In genomic region chr16:4370570-4371480, GRCh38 we compare ENCODE assay signal across 1 cellular context.
A peak's percentile ranks its signal among the peaks of the same experiment; 100 is the strongest.
TF ChIP-seq lines count a peak whose summit lies in the region.

No MANE protein-coding gene starts in this region.

TF ChIP-seq in HepG2, 621 proteins besides CTCF, POLR2A, EP300 and RAD21 (continued from another document and continues in another):
- no peak for TF ChIP-seq ZNF574 (CRISPR knock-in tag; IDR thresholded peaks at IDR 0.05)
- TF ChIP-seq TAF1 (CRISPR knock-in tag; IDR thresholded peaks at IDR 0.05): peak; percentile 50; the same call in 1 of the 2 replicates
- TF ChIP-seq ZKSCAN8 (CRISPR knock-in tag; IDR thresholded peaks at IDR 0.05; ENCODE audit: borderline replicate concordance): no peak
- no peak for TF ChIP-seq GMEB2 (CRISPR knock-in tag; IDR thresholded peaks at IDR 0.05; ENCODE audit: low read depth)
- TF ChIP-seq SIN3A (IDR thresholded peaks at IDR 0.05; ENCODE audit: borderline replicate concordance, low read depth, low read length): peak; percentile 30; the same call in 1 of the 2 replicates
- TF ChIP-seq ZNF512B (CRISPR knock-in tag; IDR thresholded peaks at IDR 0.05; ENCODE audit: borderline replicate concordance): no peak
- TF ChIP-seq ZNF724P (CRISPR knock-in tag; IDR thresholded peaks at IDR 0.05; ENCODE audit: borderline replicate concordance): no peak
- TF ChIP-seq YY1 (IDR thresholded peaks at IDR 0.05; ENCODE audit: insufficient read depth, insufficient replicate concordance, low read depth, low read length): no peak
- 0 out of 2 replicates have a peak, but pooled peaks have one; percentile 33 for TF ChIP-seq AKAP8 (CRISPR knock-in tag; IDR thresholded peaks at IDR 0.05)
- no peak for TF ChIP-seq TBX3 (IDR thresholded peaks at IDR 0.05; ENCODE audit: borderline replicate concordance)
- no peak; the same call in 1 of the 2 replicates for TF ChIP-seq CSRNP1 (CRISPR knock-in tag; IDR thresholded peaks at IDR 0.05)
- 0 out of 2 replicates have a peak, but pooled peaks have one; percentile 54 for TF ChIP-seq ZNF550 (CRISPR knock-in tag; IDR thresholded peaks at IDR 0.05; ENCODE audit: borderline replicate concordance)
- no peak for TF ChIP-seq CBX1 (IDR thresholded peaks at IDR 0.05; ENCODE audit: low read depth)
- TF ChIP-seq SAFB2 (CRISPR knock-in tag; IDR thresholded peaks at IDR 0.05; ENCODE audit: borderline replicate concordance, low read depth): no peak
- no peak for TF ChIP-seq HES4 (CRISPR knock-in tag; IDR thresholded peaks at IDR 0.05; ENCODE audit: borderline replicate concordance)
- TF ChIP-seq ZSCAN29 (CRISPR knock-in tag; conservative IDR thresholded peaks at IDR 0.05): no peak
- no peak for TF ChIP-seq ZNF703 (CRISPR knock-in tag; IDR thresholded peaks at IDR 0.05; ENCODE audit: borderline replicate concordance)
- no peak for TF ChIP-seq NFE2L2 (IDR thresholded peaks at IDR 0.05; ENCODE audit: low read length)
- TF ChIP-seq ZNF407 (CRISPR knock-in tag; IDR thresholded peaks at IDR 0.05; ENCODE audit: not compliant biosample characterization): no peak
- TF ChIP-seq THYN1 (CRISPR knock-in tag; IDR thresholded peaks at IDR 0.05; ENCODE audit: borderline replicate concordance, low read depth): no peak
- no peak for TF ChIP-seq XRCC5 (optimal IDR thresholded peaks at IDR 0.05; ENCODE audit: low read length)
- TF ChIP-seq FOXC1 (CRISPR knock-in tag; IDR thresholded peaks at IDR 0.05; ENCODE audit: borderline replicate concordance): no peak
- TF ChIP-seq ZFX (CRISPR knock-in tag; IDR thresholded peaks at IDR 0.05; ENCODE audit: low read depth): peak; percentile 46; the same call in 1 of the 2 replicates
- TF ChIP-seq TAF15 (IDR thresholded peaks at IDR 0.05; ENCODE audit: low read depth, low read length, poor library complexity, severe bottlenecking): no peak
- TF ChIP-seq NFKB2 (CRISPR knock-in tag; IDR thresholded peaks at IDR 0.05; ENCODE audit: borderline replicate concordance): no peak; the same call in 1 of the 2 replicates
- TF ChIP-seq TEF (CRISPR knock-in tag; IDR thresholded peaks at IDR 0.05): no peak
- TF ChIP-seq ZNF704 (CRISPR knock-in tag; IDR thresholded peaks at IDR 0.05; ENCODE audit: borderline replicate concordance): no peak
- TF ChIP-seq ZFAT (CRISPR knock-in tag; conservative IDR thresholded peaks at IDR 0.05): no peak
- no peak for TF ChIP-seq RFX3 (CRISPR knock-in tag; IDR thresholded peaks at IDR 0.05)
- TF ChIP-seq ZBTB21 (CRISPR knock-in tag; IDR thresholded peaks at IDR 0.05): no peak
- no peak; a peak in 1 of 4 replicates for TF ChIP-seq HMGXB4 (CRISPR knock-in tag; IDR thresholded peaks at IDR 0.05; ENCODE audit: borderline replicate concordance in 1 of 2, low read depth in 1 of 2)
- TF ChIP-seq XBP1 (CRISPR knock-in tag; IDR thresholded peaks at IDR 0.05): no peak
- no peak for TF ChIP-seq TBP (CRISPR knock-in tag; IDR thresholded peaks at IDR 0.05)
- 0 out of 2 replicates have a peak, but pooled peaks have one; percentile 36 for TF ChIP-seq ZBTB43 (CRISPR knock-in tag; conservative IDR thresholded peaks at IDR 0.05)
- TF ChIP-seq ZNF564 (CRISPR knock-in tag; IDR thresholded peaks at IDR 0.05): no peak
